ENCODE assay signal across 10 cellular contexts in the genomic region with DNA sequence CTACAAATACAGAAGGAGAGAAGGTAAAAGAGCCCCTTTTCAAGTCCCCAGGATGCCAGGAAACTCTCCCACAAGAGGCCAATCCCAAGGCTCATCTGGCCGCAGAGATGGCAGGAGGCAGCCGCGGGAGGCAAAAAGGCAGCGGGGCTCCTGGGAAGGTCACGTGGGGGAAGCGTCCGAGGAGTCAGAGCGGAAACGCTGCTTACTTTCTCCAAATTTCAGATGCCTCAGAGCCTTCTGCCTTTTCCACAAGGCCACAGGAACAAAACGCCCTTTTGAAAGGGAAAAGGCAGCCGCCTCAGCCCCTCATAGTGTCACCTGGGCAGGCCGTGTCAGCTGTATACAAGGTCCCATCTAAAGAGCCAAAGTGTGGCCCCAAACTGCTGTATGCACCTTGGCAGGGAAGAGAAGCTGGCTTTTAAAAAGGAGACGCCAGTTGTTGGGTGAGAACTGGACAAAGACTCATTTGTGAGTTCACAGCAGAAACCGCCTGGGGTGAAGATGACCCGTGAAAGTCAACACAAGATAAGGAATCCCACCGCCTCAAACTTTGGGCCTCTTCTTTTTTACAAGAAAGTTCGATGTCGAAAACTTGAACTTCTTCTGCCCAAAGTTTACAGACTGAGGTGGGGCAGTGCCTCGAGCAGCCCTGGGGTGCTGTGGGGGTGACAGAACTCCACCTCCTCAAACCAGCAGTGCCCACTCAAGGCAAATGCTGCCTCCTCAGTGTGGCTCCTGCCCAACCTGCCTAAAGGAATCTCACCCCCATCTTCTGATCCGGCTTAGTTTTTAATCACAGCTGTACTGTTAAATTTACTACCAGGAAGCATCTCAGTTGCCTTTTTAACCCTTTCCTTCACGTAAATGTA. TPM values are rescaled to one million over a fixed set of nuclear protein-coding genes. Genes with fewer than 3 reads are reported as not detected.
DNase-seq lines count a peak whose midpoint lies in the region; ATAC-seq, FAIRE-seq and TF ChIP-seq lines count a peak whose summit lies in the region.
"Had no signal": no experiment of that assay in that cellular context is flagged by ENCODE, and none has a peak within 500 bp of the region (broad histone marks: within the 10 kb centered on the region; RNA-seq: fewer than 3 reads in every experiment).

No MANE protein-coding gene starts in this region.

- H3K4me3 ChIP-seq in SK-N-MC = peak overlapping the region; percentile 65; the same call in 1 of the 2 replicates
- no peak overlapping the region for H3K4me3 ChIP-seq in epithelial cell of esophagus (ENCODE audit: low read length)
- H3K4me3 ChIP-seq: spleen had no signal

- H3K27ac ChIP-seq in SK-N-MC = peak overlapping the region; percentile 71

- TF ChIP-seq CTCF in epithelial cell of esophagus (IDR thresholded peaks at IDR 0.05; ENCODE audit: insufficient read depth, low read depth, low read length, missing control alignments) (no peak), osteocyte (IDR thresholded peaks at IDR 0.05) (no peak)

- H3K27ac Mint-ChIP-seq in osteocyte (ENCODE audit: unreplicated experiment) = peak overlapping the region; percentile 23

- H3K36me3 ChIP-seq in SK-N-MC (ENCODE audit: insufficient read depth, low read length) = peaks cover 86% of the 10 kb centered on the region

- ATAC-seq in activated CD4-positive, CD25-positive, alpha-beta regulatory T cell treated with anti-CD3 and anti-CD28 coated beads, Interleukin-2, amount 50 U/mL, for 24 hours = no peak

- no peak overlapping the region for H3K9ac ChIP-seq in SK-N-MC (ENCODE audit: insufficient read length)

- H3K27me3 Mint-ChIP-seq in osteocyte (ENCODE audit: unreplicated experiment) = no peaks in the 10 kb centered on the region

- TF ChIP-seq POLR2A in GM12891 (IDR thresholded peaks at IDR 0.05; ENCODE audit: low read depth, low read length) = 0 out of 2 replicates have a peak, but pooled peaks have one; percentile 18

- H3K9me3 Mint-ChIP-seq in osteocyte (ENCODE audit: unreplicated experiment) = no peaks in the 10 kb centered on the region

- FAIRE-seq in GM12891 (lab: Jason Lieb, UNC) = no peak

- H3K36me3 Mint-ChIP-seq in osteocyte (ENCODE audit: unreplicated experiment) = peaks cover 57% of the 10 kb centered on the region

- no peak for DNase-seq in GM12891 (ENCODE audit: insufficient read length, low spot score)
- DNase-seq in SK-N-MC (ENCODE audit: low read depth, low spot score) = no peak
- peak; percentile 31 for DNase-seq in epithelial cell of esophagus (ENCODE audit: low read depth)
- DNase-seq in osteocyte (ENCODE audit: extremely low spot score, unreplicated experiment) = no peak
- no peak for DNase-seq in NCI-H446 (lab: John Stamatoyannopoulos, UW)
- no peak for DNase-seq in HK-2 (ENCODE audit: unreplicated experiment)
- DNase-seq: activated CD4-positive, alpha-beta T cell treated with anti-CD3 and anti-CD28 coated beads, Interleukin-2, amount 50 U/mL, for 4 hours; KG1; spleen had no signal

- no peak overlapping the region for H3K4me3 Mint-ChIP-seq in osteocyte (ENCODE audit: unreplicated experiment)

- no peaks in the 10 kb centered on the region for H3K9me3 ChIP-seq in SK-N-MC (ENCODE audit: low read depth, low read length)
- H3K9me3 ChIP-seq: spleen had no signal

- peaks cover 5% of the 10 kb centered on the region for H3K4me1 Mint-ChIP-seq in osteocyte (ENCODE audit: unreplicated experiment)

TF ChIP-seq in GM12891, 5 proteins besides CTCF, POLR2A, EP300 and RAD21:
- peak; percentile 31; the same call in 1 of the 2 replicates for TF ChIP-seq POLR2AphosphoS5 (IDR thresholded peaks at IDR 0.05; ENCODE audit: low read depth, low read length)
- no peak for TF ChIP-seq TAF1 (IDR thresholded peaks at IDR 0.05; ENCODE audit: low read depth, low read length)

RNA-seq across cellular contexts. Expression of gene EZR, which starts 45.4 kb away (rescaled TPM):
- polyA plus RNA-seq in GM12891 (2012; ENCODE audit: low read depth, missing spikeins) = 166 TPM
- 41.1 and 41.4 TPM in 2 replicates for total RNA-seq in osteocyte
